9 cellular contexts compared by ENCODE assay signal in the genomic region with DNA sequence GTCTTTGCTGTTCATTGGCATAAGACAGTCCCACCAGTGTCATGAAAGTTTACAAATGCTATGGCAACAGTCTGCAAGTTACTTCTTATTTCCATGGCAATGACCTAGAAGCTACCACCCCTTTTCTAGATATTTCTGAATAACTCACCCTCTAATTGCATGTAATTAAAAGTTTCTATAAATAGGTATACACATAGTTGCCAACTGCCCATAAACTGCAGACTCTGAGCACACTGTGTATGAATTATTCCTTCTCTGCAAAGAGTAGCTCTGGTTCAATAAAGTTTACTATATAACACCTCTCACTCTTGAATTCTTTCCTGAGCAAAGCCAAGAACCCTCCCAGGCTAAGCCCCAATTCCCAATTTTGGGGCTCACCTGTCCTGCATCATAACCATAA.
"Had no signal": no experiment of that assay in that cellular context is flagged by ENCODE, and none has a peak within 500 bp of the region (broad histone marks: within the 10 kb centered on the region; RNA-seq: fewer than 3 reads in every experiment).

No MANE protein-coding gene starts in this region.

- DNase-seq: GM23248, GOT3, H7, H9, HCEC 1CT, HFFc6 had no signal

- H3K4me1 ChIP-seq: HAP-1 had no signal

- ATAC-seq: GM23338, HCT116 had no signal

- H3K27ac ChIP-seq: GM23248 had no signal

- H3K36me3 ChIP-seq: HAP-1 had no signal

- H3K4me3 ChIP-seq: GM23248, GM23338, HAP-1 had no signal

- H3K9me3 ChIP-seq: HAP-1 had no signal
